In genomic region chr2:3212984-3213383, GRCh38 we compare ENCODE assay signal across 28 cellular contexts.
"Had no signal": no experiment of that assay in that cellular context is flagged by ENCODE, and none has a peak within 500 bp of the region (broad histone marks: within the 10 kb centered on the region; RNA-seq: fewer than 3 reads in every experiment).

No MANE protein-coding gene starts in this region.

- DNase-seq: dorsolateral prefrontal cortex; effector CD4-positive, alpha-beta T cell; foreskin fibroblast; gastrocnemius medialis; head of caudate nucleus; kidney; mammary epithelial cell; mesendoderm; midbrain; naive thymus-derived CD4-positive, alpha-beta T cell; nucleus accumbens; posterior cingulate gyrus; psoas muscle; right cardiac atrium; small intestine; stimulated activated CD4-positive, alpha-beta T cell treated with anti-CD3 and anti-CD28 coated beads, Interleukin-12 subunit alpha, Interleukin-12 subunit beta, amount 100 ng/mL, for 4 hours; stimulated activated CD4-positive, alpha-beta T cell treated with anti-CD3 and anti-CD28 coated beads, Interleukin-1b, Interleukin-23, amount 100 ng/mL, for 48 hours; stimulated activated CD4-positive, alpha-beta T cell treated with anti-CD3 and anti-CD28 coated beads, Interleukin-4, amount 100 ng/mL, for 1 hour; stimulated activated naive CD4-positive, alpha-beta T cell; stimulated activated naive CD8-positive, alpha-beta T cell treated with anti-CD3 and anti-CD28 coated beads, Interleukin-15, amount 100 ng/mL, for 72 hours; transverse colon; upper lobe of right lung; uterus had no signal

- H3K9me3 Mint-ChIP-seq: naive thymus-derived CD4-positive, alpha-beta T cell; nephron had no signal

- H3K4me1 Mint-ChIP-seq: nephron had no signal

- H3K27me3 ChIP-seq: dorsolateral prefrontal cortex, gastrocnemius medialis, suprapubic skin, transverse colon, upper lobe of right lung, uterus had no signal

- H3K4me1 ChIP-seq: gastrocnemius medialis, psoas muscle, suprapubic skin, transverse colon, upper lobe of right lung, uterus had no signal

- ATAC-seq: esophagus mucosa; gastrocnemius medialis; left lobe of liver; naive thymus-derived CD4-positive, alpha-beta T cell; psoas muscle; right cardiac atrium; stimulated activated naive CD8-positive, alpha-beta T cell treated with anti-CD3 and anti-CD28 coated beads, Interleukin-15, amount 100 ng/mL, for 72 hours; upper lobe of right lung had no signal

- H3K4me3 Mint-ChIP-seq: naive thymus-derived CD4-positive, alpha-beta T cell; nephron; stimulated activated naive CD8-positive, alpha-beta T cell treated with anti-CD3 and anti-CD28 coated beads, Interleukin-15, amount 100 ng/mL, for 72 hours had no signal

- H3K36me3 ChIP-seq: gastrocnemius medialis, upper lobe of right lung, uterus had no signal

- H3K27ac Mint-ChIP-seq: naive thymus-derived CD4-positive, alpha-beta T cell; nephron; stimulated activated naive CD8-positive, alpha-beta T cell treated with anti-CD3 and anti-CD28 coated beads, Interleukin-15, amount 100 ng/mL, for 72 hours had no signal

- H3K27ac ChIP-seq: dorsolateral prefrontal cortex, epithelial cell of prostate, gastrocnemius medialis, psoas muscle, suprapubic skin, transverse colon, upper lobe of right lung, uterus had no signal

- H3K9me3 ChIP-seq: gastrocnemius medialis, psoas muscle, suprapubic skin, transverse colon, upper lobe of right lung, uterus had no signal

- H3K4me3 ChIP-seq: dorsolateral prefrontal cortex, gastrocnemius medialis, psoas muscle, suprapubic skin, transverse colon, upper lobe of right lung, uterus had no signal

- H3K27me3 Mint-ChIP-seq: naive thymus-derived CD4-positive, alpha-beta T cell; stimulated activated naive CD8-positive, alpha-beta T cell treated with anti-CD3 and anti-CD28 coated beads, Interleukin-15, amount 100 ng/mL, for 72 hours had no signal
